ENCODE assay signal across 11 cellular contexts in genomic region chr10:61936770-61937169, GRCh38. TPM values are rescaled to one million over a fixed set of nuclear protein-coding genes. Genes with fewer than 3 reads are reported as not detected.
A peak's percentile ranks its signal among the peaks of the same experiment; 100 is the strongest.
DNase-seq lines count a peak whose midpoint lies in the region; ATAC-seq, FAIRE-seq and TF ChIP-seq lines count a peak whose summit lies in the region.
"Had no signal": no experiment of that assay in that cellular context is flagged by ENCODE, and none has a peak within 500 bp of the region (broad histone marks: within the 10 kb centered on the region; RNA-seq: fewer than 3 reads in every experiment).

No MANE protein-coding gene starts in this region.

- BruUV-seq in PC-9 (replicated peaks; lab: Mats Ljungman, UMichigan): no TSS peak
- BruUV-seq in mammary epithelial cell (replicated peaks; lab: Mats Ljungman, UMichigan): no TSS peak

- peak overlapping the region in 2 of 8 donors; percentile 76 to 83 for H3K4me3 Mint-ChIP-seq in CD4-positive, alpha-beta memory T cell

- H2AFZ ChIP-seq in PC-9 (no peak overlapping the region), mammary epithelial cell (ENCODE audit: low read depth, low read length) (no peak overlapping the region)

- no peak overlapping the region for H3K4me2 ChIP-seq in PC-9
- no peak overlapping the region for H3K4me2 ChIP-seq in mammary epithelial cell (ENCODE audit: insufficient read depth, low read depth, low read length)

- in situ Hi-C loops in mammary epithelial cell (cut with MboI; ENCODE audit: low sequenced_read_pairs in 2 of 2): no loop called here

- TF ChIP-seq POLR2A in heart left ventricle (IDR thresholded peaks at IDR 0.05): no peak

- H3K79me2 ChIP-seq in PC-9 (ENCODE audit: low read depth) (no peaks in the 10 kb centered on the region), mammary epithelial cell (ENCODE audit: insufficient read depth, low read length) (peaks cover 4% of the 10 kb centered on the region)

- no peak overlapping the region for H3K9ac ChIP-seq in duodenal mucosa (ENCODE audit: low read depth in 1 of 2, low read length in 2 of 2)
- no peak overlapping the region for H3K9ac ChIP-seq in mammary epithelial cell (ENCODE audit: insufficient read depth, low read length)

- peaks cover 16 to 22% of the 10 kb centered on the region in 2 donors for H3K36me3 Mint-ChIP-seq in CD4-positive, alpha-beta memory T cell

- no peaks in the 10 kb centered on the region for H3K9me3 ChIP-seq in CD4-positive, alpha-beta memory T cell (ENCODE audit: control insufficient read depth in 1 of 2, low read length in 2 of 2)
- H3K9me3 ChIP-seq in PC-9 (ENCODE audit: insufficient read depth, low read depth) (peaks cover 11% of the 10 kb centered on the region; the same call in 1 of the 2 replicates), duodenal mucosa (ENCODE audit: control insufficient read depth in 1 of 2, low read length in 2 of 2) (no peaks in the 10 kb centered on the region), small intestine (ENCODE audit: control insufficient read depth, low read depth) (no peaks in the 10 kb centered on the region), heart left ventricle (peaks cover 0 to 8% (median 0%) of the 10 kb centered on the region in 12 donors), mammary epithelial cell (replicated peaks; ENCODE audit: insufficient read depth, low read length) (no peaks in the 10 kb centered on the region)

- H3K4me1 Mint-ChIP-seq in CD4-positive, alpha-beta memory T cell: peaks cover 65 to 81% (median 74%) of the 10 kb centered on the region in 4 donors

- no peaks in the 10 kb centered on the region for H3K27me3 Mint-ChIP-seq in CD4-positive, alpha-beta memory T cell

- no peaks in the 10 kb centered on the region for H3K9me2 ChIP-seq in PC-9 (ENCODE audit: insufficient read depth)

- intact Hi-C loops in CD4-positive, alpha-beta memory T cell (cut with micrococcal nuclease): no loop called here
- intact Hi-C loops in PC-9 (cut with micrococcal nuclease; ENCODE audit: unreplicated experiment): no loop called here
- intact Hi-C loops in heart left ventricle (cut with DNase I): loop anchor here in 1 of 10 donors (5.0 kb wide), 1 partner anchor 34 kb away; the partner anchor contains the start of gene ARID5B
- intact Hi-C loops in mammary epithelial cell (cut with micrococcal nuclease): no loop called here

- no peaks in the 10 kb centered on the region for H3K9me3 Mint-ChIP-seq in CD4-positive, alpha-beta memory T cell

- H3K27ac ChIP-seq in CD4-positive, alpha-beta memory T cell (ENCODE audit: low read depth, low read length): no peak overlapping the region
- 0 out of 2 replicates have a peak overlapping the region, but pooled peaks have one; percentile 54 for H3K27ac ChIP-seq in PC-9
- H3K27ac ChIP-seq in duodenal mucosa (ENCODE audit: low read depth, low read length): peak overlapping the region; percentile 20
- H3K27ac ChIP-seq in small intestine (ENCODE audit: low read depth in 1 of 2, low read length in 1 of 2): no peak overlapping the region
- peak overlapping the region in 3 of 12 donors; percentile 31 to 87 (median 72) for H3K27ac ChIP-seq in heart left ventricle
- no peak overlapping the region for H3K27ac ChIP-seq in mammary epithelial cell (ENCODE audit: insufficient read depth, low read depth, low read length)

- 18 to 55% (median 29%) methylated on average over 3 of the region's 3 CpGs for WGBS in small intestine, 3 donors
- 63 to 81% (median 71%) methylated on average over 3 of the region's 3 CpGs for WGBS in heart left ventricle, 4 donors
- WGBS in mammary epithelial cell (ENCODE audit: low coverage, missing lambda C conversion rate): 54% methylated on average over 3 of the region's 3 CpGs

- no peak for ATAC-seq in heart left ventricle

- H4K20me1 ChIP-seq in PC-9 (ENCODE audit: insufficient read depth) (no peaks in the 10 kb centered on the region), mammary epithelial cell (ENCODE audit: insufficient read depth, low read length) (no peaks in the 10 kb centered on the region)

- CTCF ChIA-PET in CD4-positive, alpha-beta memory T cell (lab: Charles Lee; ENCODE audit: partially characterized antibody): interaction anchor here (1.3 to 10.1 kb wide), 2 partner anchors 36 to 43 kb away, joined by 3 to 115 read pairs; partner anchors contain the start of gene ARID5B
- CTCF ChIA-PET in PC-9 (lab: Charles Lee): interaction anchor here (0.6 kb wide), 1 partner anchor 1192 kb away, joined by 6 read pairs; no protein-coding TSS in a partner anchor
- CTCF ChIA-PET in mammary epithelial cell (lab: Charles Lee; ENCODE audit: low non-redundant PET): no interaction called here

- TF ChIP-seq CTCF in PC-9 (conservative IDR thresholded peaks at IDR 0.05) (no peak), heart left ventricle (IDR thresholded peaks at IDR 0.05) (no peak), mammary epithelial cell (conservative IDR thresholded peaks at IDR 0.05 in 1 of 2, IDR thresholded peaks at IDR 0.05 in 1 of 2; ENCODE audit: extremely low read depth in 1 of 2, insufficient read depth in 1 of 2, low read depth in 1 of 2, low read length in 2 of 2) (no peak)

- no peaks in the 10 kb centered on the region for H3K36me3 ChIP-seq in CD4-positive, alpha-beta memory T cell (ENCODE audit: insufficient read depth, low read length)
- H3K36me3 ChIP-seq in PC-9 (ENCODE audit: low read depth) (peaks cover 11% of the 10 kb centered on the region; the same call in 1 of the 2 replicates), duodenal mucosa (ENCODE audit: control insufficient read depth in 1 of 2, insufficient read depth in 2 of 2, low read length in 2 of 2) (peaks cover 0 to 4% of the 10 kb centered on the region in 2 donors), small intestine (ENCODE audit: control insufficient read depth in 2 of 2, insufficient read depth in 2 of 2, low read length in 2 of 2) (peaks cover 0 to 5% of the 10 kb centered on the region in 2 donors), heart left ventricle (peaks cover 0 to 5% (median 0%) of the 10 kb centered on the region in 9 donors), mammary epithelial cell (ENCODE audit: insufficient read depth, low read length) (no peaks in the 10 kb centered on the region)

- H3F3A ChIP-seq in PC-9 (ENCODE audit: insufficient read depth, low read depth): peaks cover 36% of the 10 kb centered on the region

- H3K27me3 ChIP-seq in CD4-positive, alpha-beta memory T cell (ENCODE audit: insufficient read depth, low read length): no peaks in the 10 kb centered on the region
- no peaks in the 10 kb centered on the region for H3K27me3 ChIP-seq in PC-9 (ENCODE audit: insufficient read depth, low read depth)
- no peaks in the 10 kb centered on the region for H3K27me3 ChIP-seq in duodenal mucosa (ENCODE audit: control insufficient read depth in 1 of 2, insufficient read depth in 2 of 2, low read length in 2 of 2)
- no peaks in the 10 kb centered on the region for H3K27me3 ChIP-seq in small intestine (ENCODE audit: control insufficient read depth in 2 of 2, insufficient read depth in 2 of 2, low read length in 2 of 2)
- no peaks in the 10 kb centered on the region for H3K27me3 ChIP-seq in heart left ventricle
- H3K27me3 ChIP-seq in mammary epithelial cell (ENCODE audit: insufficient read depth, low read length): no peaks in the 10 kb centered on the region

- POLR2A ChIA-PET in CD4-positive, alpha-beta memory T cell (lab: Charles Lee; ENCODE audit: partially characterized antibody): interaction anchor here (0.7 to 10.5 kb wide), 3 partner anchors 36 to 70 kb away, joined by 3 to 175 read pairs (median 20); partner anchors contain the start of gene ARID5B
- POLR2A ChIA-PET in PC-9 (lab: Charles Lee; ENCODE audit: unreplicated experiment): no interaction called here

- no peak for FAIRE-seq in small intestine (lab: Jason Lieb, UNC)
- FAIRE-seq: endothelial cell of umbilical vein had no signal

- peak overlapping the region in 6 of 7 donors; percentile 73 to 91 (median 79) for H3K27ac Mint-ChIP-seq in CD4-positive, alpha-beta memory T cell

- H3K4me1 ChIP-seq in CD4-positive, alpha-beta memory T cell (ENCODE audit: insufficient read depth, low read length): peaks cover 78% of the 10 kb centered on the region
- H3K4me1 ChIP-seq in PC-9 (replicated peaks; ENCODE audit: insufficient read depth) (peaks cover 37% of the 10 kb centered on the region), duodenal mucosa (ENCODE audit: control insufficient read depth in 1 of 2, insufficient read depth in 2 of 2, low read length in 2 of 2) (peaks cover 7 to 34% of the 10 kb centered on the region in 2 donors), small intestine (ENCODE audit: control insufficient read depth in 2 of 2, insufficient read depth in 1 of 2, low read depth in 1 of 2, low read length in 1 of 2) (peaks cover 0 to 10% of the 10 kb centered on the region in 2 donors), heart left ventricle (peaks cover 0 to 55% (median 16%) of the 10 kb centered on the region in 12 donors), mammary epithelial cell (ENCODE audit: insufficient read depth, low read length) (peaks cover 33% of the 10 kb centered on the region)

- H3K4me3 ChIP-seq in CD4-positive, alpha-beta memory T cell (ENCODE audit: low read length in 2 of 2): no peak overlapping the region
- H3K4me3 ChIP-seq in PC-9: no peak overlapping the region
- no peak overlapping the region for H3K4me3 ChIP-seq in duodenal mucosa (ENCODE audit: low read depth in 1 of 2, low read length in 2 of 2)
- H3K4me3 ChIP-seq in small intestine (ENCODE audit: low read depth in 1 of 2, low read length in 2 of 2): no peak overlapping the region
- H3K4me3 ChIP-seq in heart left ventricle: no peak overlapping the region
- no peak overlapping the region for H3K4me3 ChIP-seq in mammary epithelial cell (replicated peaks in 1 of 3; ENCODE audit: insufficient read depth in 1 of 3, low read depth in 2 of 3, low read length in 3 of 3)

- dilution Hi-C loops in mammary epithelial cell (cut with HindIII; ENCODE audit: low sequenced_read_pairs): no loop called here

- no peak for DNase-seq in CD4-positive, alpha-beta memory T cell
- DNase-seq in PC-9 (no peak), small intestine (peak; percentile 71), NCI-H748 treated with DMSO at 0.1 percent for 48 hours (lab: John Stamatoyannopoulos, UW) (no peak), heart left ventricle (no peak), mammary epithelial cell (no peak)
- no peak for DNase-seq in stimulated activated CD4-positive, alpha-beta T cell treated with anti-CD3 and anti-CD28 coated beads, Interleukin-4, amount 100 ng/mL, for 1 hour
- DNase-seq: COR-L47, NCI-H187 treated with DMSO at 0.1 percent for 48 hours had no signal

RNA-seq across cellular contexts. Expression of gene ARID5B, which starts 35.3 kb away (rescaled TPM):
- total RNA-seq in CD4-positive, alpha-beta memory T cell: 10 to 100 TPM; 41.9 TPM
- 10 to 100 TPM; 30.9 to 49.6 TPM for polyA plus RNA-seq in CD4-positive, alpha-beta memory T cell
- 7.4 and 8.5 TPM in 2 replicates for total RNA-seq in PC-9 (2021)
- 10 to 100 TPM in 1 of 3 donors, 1 to 10 TPM in 2; 1.1 to 12.1 (median 1.4) TPM for polyA plus RNA-seq in small intestine
- 10 to 100 TPM; 11.2 to 45.5 (median 29.9) TPM for total RNA-seq in heart left ventricle
- polyA plus RNA-seq in heart left ventricle: 10 to 100 TPM in 1 of 2 donors, 1 to 10 TPM in 1; 4.5 to 15.8 TPM
- 10 to 100 TPM; 13.8 to 33.5 TPM for total RNA-seq in mammary epithelial cell
- polyA plus RNA-seq in mammary epithelial cell: 4.0 TPM
- polyA minus RNA-seq in mammary epithelial cell: 19.7 TPM

Comparison
In these comparisons a context has a peak if more than half of its experiments do, and no peak if none do; other contexts are left out.
1. H3K27ac ChIP-seq: peak in PC-9 (single experiment) and duodenal mucosa (single experiment); none in CD4-positive, alpha-beta memory T cell (single experiment), small intestine (0 of 2) and mammary epithelial cell (single experiment).